ENCODE assay signal across 29 cellular contexts in the genomic region with DNA sequence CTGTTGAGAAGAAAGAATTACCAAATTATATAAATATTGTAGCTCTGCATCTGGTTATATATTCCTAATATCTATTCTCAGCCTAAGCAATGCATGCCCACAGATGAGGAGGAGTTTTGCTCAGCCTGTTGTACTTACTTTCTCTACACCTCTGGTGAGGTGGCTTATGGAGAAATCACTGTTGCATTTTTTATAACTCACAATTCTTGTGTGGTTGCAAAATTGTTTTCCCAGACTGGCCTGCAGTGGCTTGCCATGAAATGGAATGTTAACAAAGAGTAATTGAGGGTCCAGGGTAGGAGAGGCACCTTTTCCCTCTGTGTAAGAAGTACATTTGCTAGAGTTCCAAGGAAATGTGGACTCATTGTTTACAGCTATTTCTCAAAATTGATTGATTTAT.
"Had no signal": no experiment of that assay in that cellular context is flagged by ENCODE, and none has a peak within 500 bp of the region (broad histone marks: within the 10 kb centered on the region; RNA-seq: fewer than 3 reads in every experiment).

No MANE protein-coding gene starts in this region.

- H3K9me3 ChIP-seq: left lung, lower lobe of right lung, mucosa of descending colon, pancreas, prostate gland, stomach, testis, thyroid gland, transverse colon, upper lobe of left lung, vagina had no signal

- H3K4me1 ChIP-seq: left lung, lower lobe of right lung, pancreas, prostate gland, stomach, testis, thyroid gland, upper lobe of left lung, vagina had no signal

- H3K36me3 ChIP-seq: left lung, lower lobe of right lung, pancreas, prostate gland, stomach, thyroid gland, transverse colon, upper lobe of left lung, vagina had no signal

- ATAC-seq: left cardiac atrium; left lung; lower lobe of right lung; naive thymus-derived CD4-positive, alpha-beta T cell; natural killer cell treated with Interleukin-12 subunit alpha and Interleukin-12 subunit beta and Interleukin-15 and Interleukin-18, amount 100 ng/mL, for 72 hours; pancreas; right cardiac atrium; sciatic nerve; stimulated activated naive B cell treated with anti-CD40 and anti-IgM and Interleukin-4, amounts not matched to agents 10 μg/mL and 1 μg/mL and 100 μg/mL, for 72 hours; stimulated activated naive CD8-positive, alpha-beta T cell treated with anti-CD3 and anti-CD28 coated beads, Interleukin-15, Interleukin-2, amounts not matched to agents 100 U/mL and 50 U/mL, for 24 hours had no signal

- H3K4me3 ChIP-seq: hepatocyte, left lung, lower lobe of right lung, mucosa of descending colon, pancreas, prostate gland, skin epidermis, stomach, testis, thyroid gland, transverse colon, upper lobe of left lung, vagina had no signal

- DNase-seq: islet precursor cell; kidney glomerular epithelial cell; left cardiac atrium; left lung; lower lobe of right lung; midbrain; mucosa of descending colon; naive thymus-derived CD4-positive, alpha-beta T cell; pancreas; posterior cingulate gyrus; retina; right cardiac atrium; stimulated activated CD4-positive, alpha-beta T cell treated with anti-CD3 and anti-CD28 coated beads, Interleukin-12 subunit alpha, Interleukin-12 subunit beta, amount 100 ng/mL, for 4 hours; stimulated activated CD4-positive, alpha-beta T cell treated with anti-CD3 and anti-CD28 coated beads, Interleukin-15, amount 100 ng/mL, for 24 hours; stimulated activated CD4-positive, alpha-beta T cell treated with anti-CD3 and anti-CD28 coated beads, Interleukin-2, amount 100 ng/mL, for 24 hours; stimulated activated CD4-positive, alpha-beta T cell treated with anti-CD3 and anti-CD28 coated beads, Interleukin-4, amount 100 ng/mL, for 1 hour; stimulated activated naive B cell treated with anti-CD40 and anti-IgM and Interleukin-4, amounts not matched to agents 10 μg/mL and 1 μg/mL and 100 μg/mL, for 72 hours; stimulated activated naive CD8-positive, alpha-beta T cell treated with anti-CD3 and anti-CD28 coated beads, Interleukin-15, Interleukin-2, amounts not matched to agents 100 U/mL and 50 U/mL, for 24 hours; stomach; testis; thyroid gland; transverse colon; upper lobe of left lung had no signal

- H3K27me3 ChIP-seq: hepatocyte, left lung, pancreas, stomach, testis, thyroid gland, transverse colon, upper lobe of left lung, vagina had no signal
